In the genomic region with DNA sequence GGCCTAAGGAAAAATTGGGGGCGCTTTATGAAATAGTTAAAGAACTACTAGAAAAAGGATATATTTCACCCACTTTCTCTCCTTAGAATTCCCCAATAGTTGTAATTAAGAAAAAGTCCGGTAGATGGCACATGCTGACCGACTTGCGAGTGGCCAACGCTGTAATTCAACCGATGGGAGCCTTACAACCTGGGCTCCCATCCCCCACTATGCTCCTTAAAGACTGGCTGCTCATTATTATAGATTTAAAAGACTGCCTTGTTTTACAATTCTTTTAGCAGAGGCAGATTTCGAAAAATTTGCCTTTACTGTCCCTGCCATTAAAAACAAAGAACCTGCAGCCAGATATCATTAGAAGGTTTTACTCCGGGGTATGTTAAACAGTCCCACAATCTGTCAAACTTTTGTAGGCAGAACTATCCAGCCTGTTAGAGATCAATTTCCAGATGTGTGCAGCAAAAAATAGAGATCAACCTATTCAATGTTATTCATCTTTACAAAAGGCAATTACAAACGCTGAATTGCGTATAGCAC, we compare ENCODE assay signal across 8 cellular contexts. TPM values are rescaled to one million over a fixed set of nuclear protein-coding genes. Genes with fewer than 3 reads are reported as not detected.
DNase-seq lines count a peak whose midpoint lies in the region; ATAC-seq and TF ChIP-seq lines count a peak whose summit lies in the region.

No MANE protein-coding gene starts in this region.

- H3K27me3 Mint-ChIP-seq in activated T-helper 1 cell treated with anti-CD3 and anti-CD28 coated beads, Interleukin-12 subunit alpha, Interleukin-12 subunit beta, Interleukin-2, Interleukin-4 antibody, amounts not matched to agents 30 ng/mL and 10 ng/mL and 1 ng/mL, durations not matched to agents 14 hours and 24 hours and 36 hours (ENCODE audit: insufficient read depth) = peaks cover 4% of the 10 kb centered on the region
- H3K27me3 Mint-ChIP-seq in nephron progenitor cell (ENCODE audit: low read depth, poor library complexity) = no peaks in the 10 kb centered on the region

- no peaks in the 10 kb centered on the region for H3K4me1 ChIP-seq in vagina

- ATAC-seq in GM21515 (IDR thresholded peaks at IDR 0.05; ENCODE audit: unreplicated experiment) = peak; percentile 64

- H3K36me3 ChIP-seq in vagina = no peaks in the 10 kb centered on the region

- no peaks in the 10 kb centered on the region for H3K9me3 ChIP-seq in vagina

- TF ChIP-seq POLR2A in vagina (IDR thresholded peaks at IDR 0.05) = no peak

- TF ChIP-seq CTCF in foreskin fibroblast (IDR thresholded peaks at IDR 0.05; ENCODE audit: low read depth, low read length) (peak; percentile 56), nephron progenitor cell (IDR thresholded peaks at IDR 0.05) (peak; percentile 81), vagina (IDR thresholded peaks at IDR 0.05) (peak; percentile 32 to 57 (median 56))

- H3K27ac ChIP-seq in vagina = peak overlapping the region; percentile 84

- H3K27ac Mint-ChIP-seq in activated T-helper 1 cell treated with anti-CD3 and anti-CD28 coated beads, Interleukin-12 subunit alpha, Interleukin-12 subunit beta, Interleukin-2, Interleukin-4 antibody, amounts not matched to agents 30 ng/mL and 10 ng/mL and 1 ng/mL, durations not matched to agents 14 hours and 24 hours and 36 hours = no peak overlapping the region
- peak overlapping the region; percentile 88 for H3K27ac Mint-ChIP-seq in nephron progenitor cell

- no peaks in the 10 kb centered on the region for H3K36me3 Mint-ChIP-seq in activated T-helper 1 cell treated with anti-CD3 and anti-CD28 coated beads, Interleukin-12 subunit alpha, Interleukin-12 subunit beta, Interleukin-2, Interleukin-4 antibody, amounts not matched to agents 30 ng/mL and 10 ng/mL and 1 ng/mL, durations not matched to agents 14 hours and 24 hours and 36 hours (ENCODE audit: low read depth)
- H3K36me3 Mint-ChIP-seq in nephron progenitor cell (ENCODE audit: low read depth) = peaks cover 12% of the 10 kb centered on the region

- intact Hi-C loops in activated T-helper 1 cell treated with anti-CD3 and anti-CD28 coated beads, Interleukin-12 subunit alpha, Interleukin-12 subunit beta, Interleukin-2, Interleukin-4 antibody, amounts not matched to agents 30 ng/mL and 10 ng/mL and 1 ng/mL, durations not matched to agents 14 hours and 24 hours and 36 hours (cut with micrococcal nuclease) = loop anchor here (1.0 to 10.0 kb wide), 14 partner anchors 12 to 1166 kb away; a partner anchor contains a TSS
- intact Hi-C loops in vagina (cut with DNase I) = no loop called here

- H3K9me3 Mint-ChIP-seq in activated T-helper 1 cell treated with anti-CD3 and anti-CD28 coated beads, Interleukin-12 subunit alpha, Interleukin-12 subunit beta, Interleukin-2, Interleukin-4 antibody, amounts not matched to agents 30 ng/mL and 10 ng/mL and 1 ng/mL, durations not matched to agents 14 hours and 24 hours and 36 hours = no peaks in the 10 kb centered on the region
- peaks cover 24% of the 10 kb centered on the region for H3K9me3 Mint-ChIP-seq in nephron progenitor cell

- DNase-seq in DMS79 (lab: John Stamatoyannopoulos, UW) (peak; percentile 8), HuH-7 (ENCODE audit: low spot score) (peak; percentile 21), NOMO-1 treated with DMSO at 0.1 percent for 48 hours (lab: John Stamatoyannopoulos, UW; ENCODE audit: unreplicated experiment) (peak; percentile 79), foreskin fibroblast (peak; percentile 68 to 90), nephron progenitor cell (peak; percentile 64), vagina (ENCODE audit: extremely low spot score in 2 of 2) (no peak)
- peak; percentile 25 for DNase-seq in activated T-helper 1 cell treated with anti-CD3 and anti-CD28 coated beads, Interleukin-12 subunit alpha, Interleukin-12 subunit beta, Interleukin-2, Interleukin-4 antibody, amounts not matched to agents 30 ng/mL and 10 ng/mL and 1 ng/mL, durations not matched to agents 14 hours and 24 hours and 36 hours (ENCODE audit: low spot score)

- H3K4me3 ChIP-seq in foreskin fibroblast (ENCODE audit: low read depth in 1 of 2, low read length in 2 of 2) (peak overlapping the region; percentile 62 to 85), vagina (peak overlapping the region; percentile 58 to 60)

- no peaks in the 10 kb centered on the region for H3K27me3 ChIP-seq in vagina

- peaks cover 15% of the 10 kb centered on the region for H3K4me1 Mint-ChIP-seq in activated T-helper 1 cell treated with anti-CD3 and anti-CD28 coated beads, Interleukin-12 subunit alpha, Interleukin-12 subunit beta, Interleukin-2, Interleukin-4 antibody, amounts not matched to agents 30 ng/mL and 10 ng/mL and 1 ng/mL, durations not matched to agents 14 hours and 24 hours and 36 hours (ENCODE audit: low read depth)
- H3K4me1 Mint-ChIP-seq in nephron progenitor cell = peaks cover 35% of the 10 kb centered on the region

- peak overlapping the region; percentile 93 for H3K4me3 Mint-ChIP-seq in activated T-helper 1 cell treated with anti-CD3 and anti-CD28 coated beads, Interleukin-12 subunit alpha, Interleukin-12 subunit beta, Interleukin-2, Interleukin-4 antibody, amounts not matched to agents 30 ng/mL and 10 ng/mL and 1 ng/mL, durations not matched to agents 14 hours and 24 hours and 36 hours
- H3K4me3 Mint-ChIP-seq in nephron progenitor cell = peak overlapping the region; percentile 88

RNA-seq across cellular contexts. Expression of gene PRSS16, which starts 58.5 kb away (rescaled TPM):
- total RNA-seq in activated T-helper 1 cell treated with anti-CD3 and anti-CD28 coated beads, Interleukin-12 subunit alpha, Interleukin-12 subunit beta, Interleukin-2, Interleukin-4 antibody, amounts not matched to agents 30 ng/mL and 10 ng/mL and 1 ng/mL, durations not matched to agents 14 hours and 24 hours and 36 hours = 0.13 and 0.98 TPM in 2 replicates
- total RNA-seq in vagina = 1.2 TPM

Comparison
In these comparisons a context has a peak if more than half of its experiments do, and no peak if none do; other contexts are left out.
1. DNase-seq: peak in DMS79 (single experiment), HuH-7 (single experiment), NOMO-1 treated with DMSO at 0.1 percent for 48 hours (single experiment), activated T-helper 1 cell treated with anti-CD3 and anti-CD28 coated beads, Interleukin-12 subunit alpha, Interleukin-12 subunit beta, Interleukin-2, Interleukin-4 antibody, amounts not matched to agents 30 ng/mL and 10 ng/mL and 1 ng/mL, durations not matched to agents 14 hours and 24 hours and 36 hours (single experiment), foreskin fibroblast (2 of 2) and nephron progenitor cell (single experiment); none in vagina (0 of 2).
2. Peak in every context shown above with its lines, with median percentiles within 50 percentile points of each other: CTCF ChIP-seq.